In the genomic region with DNA sequence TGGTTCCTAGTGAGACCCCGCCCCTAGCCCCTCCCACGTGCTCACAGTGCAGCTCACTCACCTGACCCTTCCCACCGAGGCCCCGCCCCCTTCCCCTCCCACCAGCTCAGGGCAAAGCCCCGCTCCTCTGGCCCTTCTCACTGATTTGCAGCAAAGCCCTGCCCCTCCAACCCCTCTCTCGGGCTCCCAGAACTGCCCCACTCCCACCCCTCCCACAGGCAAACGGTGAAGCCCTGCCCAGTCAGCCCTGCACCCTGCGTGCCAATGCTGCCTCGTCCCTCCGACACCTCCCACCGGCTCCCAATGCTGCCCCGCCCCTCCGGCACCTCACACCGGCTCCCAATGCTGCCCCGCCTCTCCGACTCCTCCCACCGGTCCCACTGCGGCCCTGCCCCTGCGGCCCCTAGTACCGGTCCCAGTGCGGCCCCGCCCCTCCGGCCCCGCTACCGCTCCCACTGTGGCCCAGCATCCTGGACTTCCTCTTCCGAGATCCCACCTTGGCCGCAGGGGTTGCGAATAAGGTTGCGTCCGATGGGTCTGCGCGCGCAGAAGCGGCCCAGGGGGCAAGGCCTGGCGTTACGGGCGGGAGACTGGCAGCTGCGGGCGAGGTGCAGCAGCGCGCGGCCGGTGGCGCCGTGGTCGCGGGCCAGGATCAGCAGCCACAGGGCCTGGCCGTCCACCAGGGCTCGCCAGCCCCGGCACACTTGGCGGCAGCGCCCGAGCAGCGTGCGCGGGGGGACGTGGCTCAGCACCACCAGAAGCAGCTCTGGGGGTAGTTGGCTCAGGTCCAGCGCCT, we compare ENCODE assay signal across 1 cellular context.
TF ChIP-seq lines count a peak whose summit lies in the region.

No MANE protein-coding gene starts in this region.

TF ChIP-seq in HEK293, 187 proteins besides CTCF, POLR2A, EP300 and RAD21 (continued from another document and continues in another):
- no peak for TF ChIP-seq ZNF555 (tag by site-specific recombination; conservative IDR thresholded peaks at IDR 0.05)
- no peak for TF ChIP-seq ZNF521 (tag by site-specific recombination; IDR thresholded peaks at IDR 0.05)
- TF ChIP-seq ZNF223 (tag by site-specific recombination; IDR thresholded peaks at IDR 0.05): no peak
- peak; percentile 96 for TF ChIP-seq ZNF335 (tag by site-specific recombination; conservative IDR thresholded peaks at IDR 0.05)
- TF ChIP-seq, protein P1, sequence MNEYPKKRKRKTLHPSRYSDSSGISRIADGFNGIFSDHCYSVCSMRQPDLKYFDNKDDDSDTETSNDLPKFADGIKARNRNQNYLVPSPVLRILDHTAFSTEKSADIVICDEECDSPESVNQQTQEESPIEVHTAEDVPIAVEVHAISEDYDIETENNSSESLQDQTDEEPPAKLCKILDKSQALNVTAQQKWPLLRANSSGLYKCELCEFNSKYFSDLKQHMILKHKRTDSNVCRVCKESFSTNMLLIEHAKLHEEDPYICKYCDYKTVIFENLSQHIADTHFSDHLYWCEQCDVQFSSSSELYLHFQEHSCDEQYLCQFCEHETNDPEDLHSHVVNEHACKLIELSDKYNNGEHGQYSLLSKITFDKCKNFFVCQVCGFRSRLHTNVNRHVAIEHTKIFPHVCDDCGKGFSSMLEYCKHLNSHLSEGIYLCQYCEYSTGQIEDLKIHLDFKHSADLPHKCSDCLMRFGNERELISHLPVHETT (tag by site-specific recombination; IDR thresholded peaks at IDR 0.05): peak; percentile 59; the same call in 1 of the 2 replicates
- no peak for TF ChIP-seq ZNF114 (tag by site-specific recombination; IDR thresholded peaks at IDR 0.05)
- peak; percentile 54 for TF ChIP-seq ZNF76 (tag by site-specific recombination; IDR thresholded peaks at IDR 0.05; ENCODE audit: borderline replicate concordance, low read depth)
- peak; percentile 71 for TF ChIP-seq ZNF10 (tag by site-specific recombination; IDR thresholded peaks at IDR 0.05)
- TF ChIP-seq, protein P2, sequence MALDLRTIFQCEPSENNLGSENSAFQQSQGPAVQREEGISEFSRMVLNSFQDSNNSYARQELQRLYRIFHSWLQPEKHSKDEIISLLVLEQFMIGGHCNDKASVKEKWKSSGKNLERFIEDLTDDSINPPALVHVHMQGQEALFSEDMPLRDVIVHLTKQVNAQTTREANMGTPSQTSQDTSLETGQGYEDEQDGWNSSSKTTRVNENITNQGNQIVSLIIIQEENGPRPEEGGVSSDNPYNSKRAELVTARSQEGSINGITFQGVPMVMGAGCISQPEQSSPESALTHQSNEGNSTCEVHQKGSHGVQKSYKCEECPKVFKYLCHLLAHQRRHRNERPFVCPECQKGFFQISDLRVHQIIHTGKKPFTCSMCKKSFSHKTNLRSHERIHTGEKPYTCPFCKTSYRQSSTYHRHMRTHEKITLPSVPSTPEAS (tag by site-specific recombination; IDR thresholded peaks at IDR 0.05): no peak
- TF ChIP-seq KLF8 (tag by site-specific recombination; IDR thresholded peaks at IDR 0.05): peak; percentile 97
- TF ChIP-seq ZNF792 (tag by site-specific recombination; IDR thresholded peaks at IDR 0.05): no peak; the same call in 1 of the 2 replicates
- TF ChIP-seq ZNF146 (tag by site-specific recombination; IDR thresholded peaks at IDR 0.05): 0 out of 2 replicates have a peak, but pooled peaks have one; percentile 1
- peak; percentile 96 for TF ChIP-seq BCL11A (tag by site-specific recombination; IDR thresholded peaks at IDR 0.05; ENCODE audit: low read depth)
- no peak for TF ChIP-seq ZNF544 (tag by site-specific recombination; IDR thresholded peaks at IDR 0.05)
- peak; percentile 47; the same call in 1 of the 2 replicates for TF ChIP-seq ZNF777 (tag by site-specific recombination; IDR thresholded peaks at IDR 0.05; ENCODE audit: borderline replicate concordance)
- peak; percentile 47 for TF ChIP-seq ZNF660 (tag by site-specific recombination; IDR thresholded peaks at IDR 0.05)
- TF ChIP-seq, protein P3, sequence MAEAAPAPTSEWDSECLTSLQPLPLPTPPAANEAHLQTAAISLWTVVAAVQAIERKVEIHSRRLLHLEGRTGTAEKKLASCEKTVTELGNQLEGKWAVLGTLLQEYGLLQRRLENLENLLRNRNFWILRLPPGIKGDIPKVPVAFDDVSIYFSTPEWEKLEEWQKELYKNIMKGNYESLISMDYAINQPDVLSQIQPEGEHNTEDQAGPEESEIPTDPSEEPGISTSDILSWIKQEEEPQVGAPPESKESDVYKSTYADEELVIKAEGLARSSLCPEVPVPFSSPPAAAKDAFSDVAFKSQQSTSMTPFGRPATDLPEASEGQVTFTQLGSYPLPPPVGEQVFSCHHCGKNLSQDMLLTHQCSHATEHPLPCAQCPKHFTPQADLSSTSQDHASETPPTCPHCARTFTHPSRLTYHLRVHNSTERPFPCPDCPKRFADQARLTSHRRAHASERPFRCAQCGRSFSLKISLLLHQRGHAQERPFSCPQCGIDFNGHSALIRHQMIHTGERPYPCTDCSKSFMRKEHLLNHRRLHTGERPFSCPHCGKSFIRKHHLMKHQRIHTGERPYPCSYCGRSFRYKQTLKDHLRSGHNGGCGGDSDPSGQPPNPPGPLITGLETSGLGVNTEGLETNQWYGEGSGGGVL (tag by site-specific recombination; IDR thresholded peaks at IDR 0.05): peak; percentile 44; the same call in 1 of the 2 replicates
- TF ChIP-seq, protein P4, sequence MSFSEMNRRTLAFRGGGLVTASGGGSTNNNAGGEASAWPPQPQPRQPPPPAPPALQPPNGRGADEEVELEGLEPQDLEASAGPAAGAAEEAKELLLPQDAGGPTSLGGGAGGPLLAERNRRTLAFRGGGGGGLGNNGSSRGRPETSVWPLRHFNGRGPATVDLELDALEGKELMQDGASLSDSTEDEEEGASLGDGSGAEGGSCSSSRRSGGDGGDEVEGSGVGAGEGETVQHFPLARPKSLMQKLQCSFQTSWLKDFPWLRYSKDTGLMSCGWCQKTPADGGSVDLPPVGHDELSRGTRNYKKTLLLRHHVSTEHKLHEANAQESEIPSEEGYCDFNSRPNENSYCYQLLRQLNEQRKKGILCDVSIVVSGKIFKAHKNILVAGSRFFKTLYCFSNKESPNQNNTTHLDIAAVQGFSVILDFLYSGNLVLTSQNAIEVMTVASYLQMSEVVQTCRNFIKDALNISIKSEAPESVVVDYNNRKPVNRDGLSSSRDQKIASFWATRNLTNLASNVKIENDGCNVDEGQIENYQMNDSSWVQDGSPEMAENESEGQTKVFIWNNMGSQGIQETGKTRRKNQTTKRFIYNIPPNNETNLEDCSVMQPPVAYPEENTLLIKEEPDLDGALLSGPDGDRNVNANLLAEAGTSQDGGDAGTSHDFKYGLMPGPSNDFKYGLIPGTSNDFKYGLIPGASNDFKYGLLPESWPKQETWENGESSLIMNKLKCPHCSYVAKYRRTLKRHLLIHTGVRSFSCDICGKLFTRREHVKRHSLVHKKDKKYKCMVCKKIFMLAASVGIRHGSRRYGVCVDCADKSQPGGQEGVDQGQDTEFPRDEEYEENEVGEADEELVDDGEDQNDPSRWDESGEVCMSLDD (tag by site-specific recombination; IDR thresholded peaks at IDR 0.05): 0 out of 2 replicates have a peak, but pooled peaks have one; percentile 21
- peak; percentile 78 for TF ChIP-seq ZBTB17 (tag by site-specific recombination; IDR thresholded peaks at IDR 0.05)
- peak; percentile 93 for TF ChIP-seq ZNF341 (tag by site-specific recombination; IDR thresholded peaks at IDR 0.05; ENCODE audit: low read depth)
- TF ChIP-seq ZNF311 (tag by site-specific recombination; IDR thresholded peaks at IDR 0.05; ENCODE audit: borderline replicate concordance): peak; percentile 36; the same call in 1 of the 2 replicates
- TF ChIP-seq EGR2 (tag by site-specific recombination; IDR thresholded peaks at IDR 0.05; ENCODE audit: low read depth): peak; percentile 91
- TF ChIP-seq ZBTB8A (tag by site-specific recombination; IDR thresholded peaks at IDR 0.05): peak; percentile 93
- TF ChIP-seq, protein P5, sequence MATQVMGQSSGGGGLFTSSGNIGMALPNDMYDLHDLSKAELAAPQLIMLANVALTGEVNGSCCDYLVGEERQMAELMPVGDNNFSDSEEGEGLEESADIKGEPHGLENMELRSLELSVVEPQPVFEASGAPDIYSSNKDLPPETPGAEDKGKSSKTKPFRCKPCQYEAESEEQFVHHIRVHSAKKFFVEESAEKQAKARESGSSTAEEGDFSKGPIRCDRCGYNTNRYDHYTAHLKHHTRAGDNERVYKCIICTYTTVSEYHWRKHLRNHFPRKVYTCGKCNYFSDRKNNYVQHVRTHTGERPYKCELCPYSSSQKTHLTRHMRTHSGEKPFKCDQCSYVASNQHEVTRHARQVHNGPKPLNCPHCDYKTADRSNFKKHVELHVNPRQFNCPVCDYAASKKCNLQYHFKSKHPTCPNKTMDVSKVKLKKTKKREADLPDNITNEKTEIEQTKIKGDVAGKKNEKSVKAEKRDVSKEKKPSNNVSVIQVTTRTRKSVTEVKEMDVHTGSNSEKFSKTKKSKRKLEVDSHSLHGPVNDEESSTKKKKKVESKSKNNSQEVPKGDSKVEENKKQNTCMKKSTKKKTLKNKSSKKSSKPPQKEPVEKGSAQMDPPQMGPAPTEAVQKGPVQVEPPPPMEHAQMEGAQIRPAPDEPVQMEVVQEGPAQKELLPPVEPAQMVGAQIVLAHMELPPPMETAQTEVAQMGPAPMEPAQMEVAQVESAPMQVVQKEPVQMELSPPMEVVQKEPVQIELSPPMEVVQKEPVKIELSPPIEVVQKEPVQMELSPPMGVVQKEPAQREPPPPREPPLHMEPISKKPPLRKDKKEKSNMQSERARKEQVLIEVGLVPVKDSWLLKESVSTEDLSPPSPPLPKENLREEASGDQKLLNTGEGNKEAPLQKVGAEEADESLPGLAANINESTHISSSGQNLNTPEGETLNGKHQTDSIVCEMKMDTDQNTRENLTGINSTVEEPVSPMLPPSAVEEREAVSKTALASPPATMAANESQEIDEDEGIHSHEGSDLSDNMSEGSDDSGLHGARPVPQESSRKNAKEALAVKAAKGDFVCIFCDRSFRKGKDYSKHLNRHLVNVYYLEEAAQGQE (tag by site-specific recombination; IDR thresholded peaks at IDR 0.05): peak; percentile 30; the same call in 1 of the 2 replicates
- TF ChIP-seq GLIS1 (tag by site-specific recombination; IDR thresholded peaks at IDR 0.05): peak; percentile 90
- TF ChIP-seq KLF1 (tag by site-specific recombination; IDR thresholded peaks at IDR 0.05): peak; percentile 98
- TF ChIP-seq ZNF24 (tag by site-specific recombination; IDR thresholded peaks at IDR 0.05): no peak
- peak; percentile 95 for TF ChIP-seq ZIC2 (tag by site-specific recombination; IDR thresholded peaks at IDR 0.05)
- TF ChIP-seq ZBTB48 (tag by site-specific recombination; IDR thresholded peaks at IDR 0.05): peak; percentile 85
- TF ChIP-seq ZNF837 (tag by site-specific recombination; IDR thresholded peaks at IDR 0.05): no peak
- TF ChIP-seq, protein P6, sequence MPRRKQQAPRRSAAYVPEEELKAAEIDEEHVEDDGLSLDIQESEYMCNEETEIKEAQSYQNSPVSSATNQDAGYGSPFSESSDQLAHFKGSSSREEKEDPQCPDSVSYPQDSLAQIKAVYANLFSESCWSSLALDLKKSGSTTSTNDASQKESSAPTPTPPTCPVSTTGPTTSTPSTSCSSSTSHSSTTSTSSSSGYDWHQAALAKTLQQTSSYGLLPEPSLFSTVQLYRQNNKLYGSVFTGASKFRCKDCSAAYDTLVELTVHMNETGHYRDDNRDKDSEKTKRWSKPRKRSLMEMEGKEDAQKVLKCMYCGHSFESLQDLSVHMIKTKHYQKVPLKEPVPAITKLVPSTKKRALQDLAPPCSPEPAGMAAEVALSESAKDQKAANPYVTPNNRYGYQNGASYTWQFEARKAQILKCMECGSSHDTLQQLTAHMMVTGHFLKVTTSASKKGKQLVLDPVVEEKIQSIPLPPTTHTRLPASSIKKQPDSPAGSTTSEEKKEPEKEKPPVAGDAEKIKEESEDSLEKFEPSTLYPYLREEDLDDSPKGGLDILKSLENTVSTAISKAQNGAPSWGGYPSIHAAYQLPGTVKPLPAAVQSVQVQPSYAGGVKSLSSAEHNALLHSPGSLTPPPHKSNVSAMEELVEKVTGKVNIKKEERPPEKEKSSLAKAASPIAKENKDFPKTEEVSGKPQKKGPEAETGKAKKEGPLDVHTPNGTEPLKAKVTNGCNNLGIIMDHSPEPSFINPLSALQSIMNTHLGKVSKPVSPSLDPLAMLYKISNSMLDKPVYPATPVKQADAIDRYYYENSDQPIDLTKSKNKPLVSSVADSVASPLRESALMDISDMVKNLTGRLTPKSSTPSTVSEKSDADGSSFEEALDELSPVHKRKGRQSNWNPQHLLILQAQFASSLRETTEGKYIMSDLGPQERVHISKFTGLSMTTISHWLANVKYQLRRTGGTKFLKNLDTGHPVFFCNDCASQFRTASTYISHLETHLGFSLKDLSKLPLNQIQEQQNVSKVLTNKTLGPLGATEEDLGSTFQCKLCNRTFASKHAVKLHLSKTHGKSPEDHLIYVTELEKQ (tag by site-specific recombination; IDR thresholded peaks at IDR 0.05; ENCODE audit: borderline replicate concordance): no peak
- peak; percentile 72; the same call in 1 of the 2 replicates for TF ChIP-seq KLF7 (tag by site-specific recombination; IDR thresholded peaks at IDR 0.05; ENCODE audit: borderline replicate concordance)
- no peak for TF ChIP-seq ZNF776 (tag by site-specific recombination; IDR thresholded peaks at IDR 0.05; ENCODE audit: borderline replicate concordance)
- TF ChIP-seq, protein P7, sequence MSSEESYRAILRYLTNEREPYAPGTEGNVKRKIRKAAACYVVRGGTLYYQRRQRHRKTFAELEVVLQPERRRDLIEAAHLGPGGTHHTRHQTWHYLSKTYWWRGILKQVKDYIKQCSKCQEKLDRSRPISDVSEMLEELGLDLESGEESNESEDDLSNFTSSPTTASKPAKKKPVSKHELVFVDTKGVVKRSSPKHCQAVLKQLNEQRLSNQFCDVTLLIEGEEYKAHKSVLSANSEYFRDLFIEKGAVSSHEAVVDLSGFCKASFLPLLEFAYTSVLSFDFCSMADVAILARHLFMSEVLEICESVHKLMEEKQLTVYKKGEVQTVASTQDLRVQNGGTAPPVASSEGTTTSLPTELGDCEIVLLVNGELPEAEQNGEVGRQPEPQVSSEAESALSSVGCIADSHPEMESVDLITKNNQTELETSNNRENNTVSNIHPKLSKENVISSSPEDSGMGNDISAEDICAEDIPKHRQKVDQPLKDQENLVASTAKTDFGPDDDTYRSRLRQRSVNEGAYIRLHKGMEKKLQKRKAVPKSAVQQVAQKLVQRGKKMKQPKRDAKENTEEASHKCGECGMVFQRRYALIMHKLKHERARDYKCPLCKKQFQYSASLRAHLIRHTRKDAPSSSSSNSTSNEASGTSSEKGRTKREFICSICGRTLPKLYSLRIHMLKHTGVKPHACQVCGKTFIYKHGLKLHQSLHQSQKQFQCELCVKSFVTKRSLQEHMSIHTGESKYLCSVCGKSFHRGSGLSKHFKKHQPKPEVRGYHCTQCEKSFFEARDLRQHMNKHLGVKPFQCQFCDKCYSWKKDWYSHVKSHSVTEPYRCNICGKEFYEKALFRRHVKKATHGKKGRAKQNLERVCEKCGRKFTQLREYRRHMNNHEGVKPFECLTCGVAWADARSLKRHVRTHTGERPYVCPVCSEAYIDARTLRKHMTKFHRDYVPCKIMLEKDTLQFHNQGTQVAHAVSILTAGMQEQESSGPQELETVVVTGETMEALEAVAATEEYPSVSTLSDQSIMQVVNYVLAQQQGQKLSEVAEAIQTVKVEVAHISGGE (tag by site-specific recombination; conservative IDR thresholded peaks at IDR 0.05; ENCODE audit: low read depth): peak; percentile 64; the same call in 1 of the 2 replicates
- 0 out of 2 replicates have a peak, but pooled peaks have one; percentile 19 for TF ChIP-seq ZNF585B (tag by site-specific recombination; IDR thresholded peaks at IDR 0.05)
- TF ChIP-seq ZNF16 (tag by site-specific recombination; IDR thresholded peaks at IDR 0.05; ENCODE audit: low read depth): no peak
- TF ChIP-seq ZNF791 (tag by site-specific recombination; IDR thresholded peaks at IDR 0.05): peak; percentile 65; the same call in 1 of the 2 replicates
